In genomic region chr1:204997616-204998015, GRCh38 we compare ENCODE assay signal across 20 cellular contexts. TPM values are rescaled to one million over a fixed set of nuclear protein-coding genes. Genes with fewer than 3 reads are reported as not detected.
DNase-seq lines count a peak whose midpoint lies in the region; ATAC-seq and TF ChIP-seq lines count a peak whose summit lies in the region.
"Had no signal": no experiment of that assay in that cellular context is flagged by ENCODE, and none has a peak within 500 bp of the region (broad histone marks: within the 10 kb centered on the region; RNA-seq: fewer than 3 reads in every experiment).

No MANE protein-coding gene starts in this region.

- 58 to 77% (median 72%) methylated on average over 7 to 9 of the region's 9 CpGs for WGBS in adrenal gland, 4 donors
- WGBS in stomach, 5 donors, result 60 to 74% (median 65%) methylated on average over 9 of the region's 9 CpGs

- H3K27me3 ChIP-seq in adrenal gland (no peaks in the 10 kb centered on the region), stomach (peaks cover 0 to 5% (median 0%) of the 10 kb centered on the region in 3 donors)
- no peaks in the 10 kb centered on the region for H3K27me3 ChIP-seq in CD8-positive, alpha-beta T cell (ENCODE audit: insufficient read depth, low read length)
- H3K27me3 ChIP-seq: pancreas had no signal

- H3K9me3 Mint-ChIP-seq in CD8-positive, alpha-beta T cell, result no peaks in the 10 kb centered on the region
- H3K9me3 Mint-ChIP-seq: effector memory CD8-positive, alpha-beta T cell; H9 had no signal

- peaks cover 7% of the 10 kb centered on the region for H3K4me1 Mint-ChIP-seq in CD8-positive, alpha-beta T cell (ENCODE audit: low read depth)

- H3K27ac Mint-ChIP-seq in CD8-positive, alpha-beta T cell, result no peak overlapping the region
- H3K27ac Mint-ChIP-seq: effector memory CD8-positive, alpha-beta T cell had no signal

- H3K36me3 ChIP-seq in adrenal gland (replicated peaks in 1 of 2) (peaks cover 0 to 9% of the 10 kb centered on the region in 2 donors), mucosa of descending colon (ENCODE audit: low read depth) (no peaks in the 10 kb centered on the region), stomach (peaks cover 0 to 4% (median 0%) of the 10 kb centered on the region in 4 donors)
- no peaks in the 10 kb centered on the region for H3K36me3 ChIP-seq in CD8-positive, alpha-beta T cell (ENCODE audit: insufficient read depth, low read length)
- H3K36me3 ChIP-seq: pancreas had no signal

- no peak for TF ChIP-seq EP300 in stomach (IDR thresholded peaks at IDR 0.05)

- TF ChIP-seq POLR2A in adrenal gland (IDR thresholded peaks at IDR 0.05) (no peak), stomach (IDR thresholded peaks at IDR 0.05) (no peak), erythroblast (IDR thresholded peaks at IDR 0.05; ENCODE audit: low read length) (no peak)

- peak; percentile 17 for ATAC-seq in mucosa of descending colon
- no peak for ATAC-seq in CD8-positive, alpha-beta T cell
- no peak for ATAC-seq in HG02885 (IDR thresholded peaks at IDR 0.05; ENCODE audit: poor library complexity, unreplicated experiment)
- ATAC-seq: effector memory CD8-positive, alpha-beta T cell; left lobe of liver had no signal

- H3K4me3 Mint-ChIP-seq in CD8-positive, alpha-beta T cell, result no peak overlapping the region
- H3K4me3 Mint-ChIP-seq: effector memory CD8-positive, alpha-beta T cell; H9 had no signal

- CTCF ChIA-PET in CD8-positive, alpha-beta T cell (lab: Charles Lee), result interaction anchor here (1.6 to 1.9 kb wide), 2 partner anchors 8 to 64 kb away, joined by 4 to 5 read pairs; no protein-coding TSS in a partner anchor

- H3K4me3 ChIP-seq in adrenal gland, result no peak overlapping the region
- no peak overlapping the region for H3K4me3 ChIP-seq in foreskin fibroblast (ENCODE audit: low read depth in 1 of 2, low read length in 2 of 2)
- no peak overlapping the region for H3K4me3 ChIP-seq in mucosa of descending colon
- H3K4me3 ChIP-seq in stomach, result no peak overlapping the region
- no peak overlapping the region for H3K4me3 ChIP-seq in CD8-positive, alpha-beta T cell (ENCODE audit: low read depth, low read length)
- H3K4me3 ChIP-seq: pancreas had no signal

- H3K9me3 ChIP-seq in adrenal gland (replicated peaks in 1 of 3) (no peaks in the 10 kb centered on the region), mucosa of descending colon (no peaks in the 10 kb centered on the region), stomach (no peaks in the 10 kb centered on the region)
- no peaks in the 10 kb centered on the region for H3K9me3 ChIP-seq in CD8-positive, alpha-beta T cell (ENCODE audit: low read length)
- H3K9me3 ChIP-seq: pancreas had no signal

- peak overlapping the region in 2 of 5 donors; percentile 54 to 69 for H3K27ac ChIP-seq in adrenal gland
- H3K27ac ChIP-seq in stomach, result peak overlapping the region in 3 of 5 donors; percentile 19 to 62 (median 38)
- H3K27ac ChIP-seq in CD8-positive, alpha-beta T cell (ENCODE audit: low read depth, low read length), result no peak overlapping the region
- H3K27ac ChIP-seq: pancreas, RWPE1 had no signal

- no peaks in the 10 kb centered on the region for H3K36me3 Mint-ChIP-seq in CD8-positive, alpha-beta T cell

- intact Hi-C loops in adrenal gland (cut with DNase I) (loop anchor here in 1 of 2 donors (10.0 kb wide), 1 partner anchor 257 kb away; no protein-coding TSS in a partner anchor), mucosa of descending colon (cut with DNase I, micrococcal nuclease) (no loop called here), stomach (cut with DNase I; ENCODE audit: low total_unique reads) (no loop called here)
- intact Hi-C loops in CD8-positive, alpha-beta T cell (cut with DNase I, micrococcal nuclease), result no loop called here

- DNase-seq in adrenal gland, result peak in 4 of 7 donors; percentile 13 to 63 (median 32)
- peak; percentile 6 to 35 for DNase-seq in foreskin fibroblast
- no peak for DNase-seq in mucosa of descending colon
- no peak for DNase-seq in stomach
- DNase-seq in erythroblast (lab: John Stamatoyannopoulos, UW), result no peak
- no peak for DNase-seq in CD8-positive, alpha-beta T cell
- DNase-seq in activated naive CD4-positive, alpha-beta T cell treated with anti-CD3 and anti-CD28 coated beads, Interleukin-2, amount 50 U/mL, for 16 hours, result no peak
- DNase-seq: DMS79 treated with DMSO at 0.1 percent for 48 hours; effector memory CD8-positive, alpha-beta T cell; H9; NCI-H1417; NCI-H526; pancreas; stimulated activated CD4-positive, alpha-beta T cell treated with anti-CD3 and anti-CD28 coated beads, Interleukin-4, amount 100 ng/mL, for 4 hours; SW 1271 had no signal

- no peak for TF ChIP-seq CTCF in adrenal gland (IDR thresholded peaks at IDR 0.05)
- TF ChIP-seq CTCF in foreskin fibroblast (IDR thresholded peaks at IDR 0.05; ENCODE audit: low read depth, low read length), result no peak
- TF ChIP-seq CTCF in mucosa of descending colon (IDR thresholded peaks at IDR 0.05), result no peak
- TF ChIP-seq CTCF in stomach (IDR thresholded peaks at IDR 0.05), result no peak
- TF ChIP-seq CTCF in CD8-positive, alpha-beta T cell (IDR thresholded peaks at IDR 0.05), result no peak

- H3K4me1 ChIP-seq in adrenal gland (replicated peaks in 1 of 2), result no peaks in the 10 kb centered on the region
- no peaks in the 10 kb centered on the region for H3K4me1 ChIP-seq in mucosa of descending colon (ENCODE audit: low read depth)
- peaks cover 0 to 4% (median 1%) of the 10 kb centered on the region in 4 donors for H3K4me1 ChIP-seq in stomach
- H3K4me1 ChIP-seq in CD8-positive, alpha-beta T cell (ENCODE audit: insufficient read depth, low read length), result no peaks in the 10 kb centered on the region
- H3K4me1 ChIP-seq: pancreas had no signal

- POLR2A ChIA-PET in CD8-positive, alpha-beta T cell (lab: Charles Lee), result no interaction called here

- H3K27me3 Mint-ChIP-seq in CD8-positive, alpha-beta T cell (ENCODE audit: low read depth), result no peaks in the 10 kb centered on the region

RNA-seq across cellular contexts. Expression of gene CNTN2, which starts 45.4 kb away (rescaled TPM):
- total RNA-seq in adrenal gland (1 to 10 TPM in 3 of 8 donors, under 1 TPM in 4, not detected in 1; 0.08 to 3.2 (median 0.84) TPM), mucosa of descending colon (1 to 10 TPM in 1 of 3 donors, under 1 TPM in 2; 0.43 to 6.8 (median 0.51) TPM), stomach (1 to 10 TPM in 2 of 5 donors, under 1 TPM in 1, not detected in 2; 0.58 to 2.2 (median 1.3) TPM)
- polyA plus RNA-seq in adrenal gland (under 1 TPM; 0.27 to 0.72 (median 0.37) TPM), stomach (under 1 TPM in 2 of 3 donors, not detected in 1; 0.12 to 0.20 TPM)
- total RNA-seq in CD8-positive, alpha-beta T cell, result not detected
- total RNA-seq: chondrocyte had no signal
- polyA plus RNA-seq: AG04450 had no signal

Comparison
In these comparisons a context has a peak if more than half of its experiments do, and no peak if none do; other contexts are left out.
1. DNase-seq: peak in adrenal gland (4 of 7) and foreskin fibroblast (2 of 2); none in mucosa of descending colon (0 of 3), stomach (single experiment), erythroblast (0 of 2), CD8-positive, alpha-beta T cell (0 of 7) and activated naive CD4-positive, alpha-beta T cell treated with anti-CD3 and anti-CD28 coated beads, Interleukin-2, amount 50 U/mL, for 16 hours (single experiment).